10 cellular contexts compared by ENCODE assay signal in the genomic region with DNA sequence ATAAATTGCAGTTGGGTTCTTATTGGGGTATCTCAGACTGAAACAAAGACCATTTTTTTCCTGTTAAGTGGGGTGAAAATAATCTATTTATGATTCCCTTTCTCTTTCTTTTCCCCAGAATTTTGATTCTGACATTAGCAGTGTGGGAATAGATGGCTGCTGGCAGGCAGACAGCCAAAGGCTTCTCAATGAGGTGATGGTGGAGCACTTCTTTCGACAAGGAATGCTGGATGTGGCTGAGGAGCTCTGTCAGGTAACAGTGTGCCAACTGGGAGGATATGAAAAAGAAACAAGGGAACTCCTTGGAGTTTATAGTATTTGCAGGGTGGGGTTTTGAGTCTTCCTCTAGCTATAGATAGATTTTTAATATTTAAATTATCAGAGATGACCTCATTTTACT. TPM values are rescaled to one million over a fixed set of nuclear protein-coding genes. Genes with fewer than 3 reads are reported as not detected.
"Had no signal": no experiment of that assay in that cellular context is flagged by ENCODE, and none has a peak within 500 bp of the region (broad histone marks: within the 10 kb centered on the region; RNA-seq: fewer than 3 reads in every experiment).

No MANE protein-coding gene starts in this region.

- H3K4me3 ChIP-seq: GM23248, HAP-1 had no signal

- H3K9me3 ChIP-seq: HAP-1 had no signal

- ATAC-seq: HCT116, HepG2 had no signal

- DNase-seq: GM23248, GOT3, H7, HFFc6 had no signal

- H3K27ac ChIP-seq: GM23248, HL-60 had no signal

RNA-seq across cellular contexts. Expression of gene CD8A, which starts 38.9 kb away (rescaled TPM):
- total RNA-seq: H4, H7, HepG2, HFFc6, HT1080 had no signal
